ENCODE assay signal across 8 cellular contexts in genomic region chr4:153573881-153574807, GRCh38.
A peak's percentile ranks its signal among the peaks of the same experiment; 100 is the strongest.
DNase-seq lines count a peak whose midpoint lies in the region; ATAC-seq and TF ChIP-seq lines count a peak whose summit lies in the region.

No MANE protein-coding gene starts in this region.

- H3K4me1 Mint-ChIP-seq in Caco-2 (ENCODE audit: low read depth, unreplicated experiment) = peaks cover 8% of the 10 kb centered on the region
- H3K4me1 Mint-ChIP-seq in central memory CD8-positive, alpha-beta T cell = peaks cover 41% of the 10 kb centered on the region

- ATAC-seq in GM19467 (IDR thresholded peaks at IDR 0.05; ENCODE audit: unreplicated experiment) = peak; percentile 54
- ATAC-seq in central memory CD8-positive, alpha-beta T cell (replicated peaks; ENCODE audit: extremely low read depth, poor library complexity, severe bottlenecking) = peak; percentile 96

- no peak overlapping the region for H3K27ac Mint-ChIP-seq in Caco-2 (ENCODE audit: unreplicated experiment)
- H3K27ac Mint-ChIP-seq in central memory CD8-positive, alpha-beta T cell (ENCODE audit: low read depth) = no peak overlapping the region

- no TSS peak for BruUV-seq in Caco-2 (replicated peaks; lab: Mats Ljungman, UMichigan)

- no peaks in the 10 kb centered on the region for H3K36me3 ChIP-seq in Caco-2 (ENCODE audit: control insufficient read depth, insufficient read depth, low read length)

- H3K4me3 Mint-ChIP-seq in Caco-2 (ENCODE audit: unreplicated experiment) = no peak overlapping the region
- H3K4me3 Mint-ChIP-seq in central memory CD8-positive, alpha-beta T cell = no peak overlapping the region

- peak; percentile 31 to 71 for TF ChIP-seq CTCF in Caco-2 (IDR thresholded peaks at IDR 0.05; ENCODE audit: insufficient read depth in 1 of 2, low read depth in 1 of 2, low read length in 1 of 2, severe bottlenecking in 1 of 2, unreplicated experiment in 1 of 2)
- peak; percentile 66 for TF ChIP-seq CTCF in WI38 (IDR thresholded peaks at IDR 0.05; ENCODE audit: low read depth, low read length)

- POLR2A ChIA-PET in Caco-2 (lab: Charles Lee) = interaction anchor here (0.6 kb wide), 1 partner anchor 108 kb away, joined by 6 read pairs; the partner anchor contains the start of gene TMEM131L

- no peaks in the 10 kb centered on the region for H3K9me3 ChIP-seq in Caco-2

- H3K27me3 Mint-ChIP-seq in Caco-2 (ENCODE audit: insufficient read depth, unreplicated experiment) = no peaks in the 10 kb centered on the region
- no peaks in the 10 kb centered on the region for H3K27me3 Mint-ChIP-seq in central memory CD8-positive, alpha-beta T cell

- H3K9me3 Mint-ChIP-seq in Caco-2 (ENCODE audit: unreplicated experiment) = no peaks in the 10 kb centered on the region
- H3K9me3 Mint-ChIP-seq in central memory CD8-positive, alpha-beta T cell = no peaks in the 10 kb centered on the region

- no peaks in the 10 kb centered on the region for H3K27me3 ChIP-seq in Caco-2 (replicated peaks; ENCODE audit: control insufficient read depth, insufficient read depth, low read length)

- no peak overlapping the region for H3K4me3 ChIP-seq in Caco-2 (ENCODE audit: low read depth, low read length)
- H3K4me3 ChIP-seq in WI38 (ENCODE audit: low read depth, low read length) = no peak overlapping the region

- peaks cover 40% of the 10 kb centered on the region for H3K4me1 ChIP-seq in Caco-2

- intact Hi-C loops in Caco-2 (cut with micrococcal nuclease; ENCODE audit: unreplicated experiment) = loop anchor here (1.0 to 10.0 kb wide), 6 partner anchors 55 to 431 kb away; partner anchors contain the start of gene MND1

- peaks cover 12% of the 10 kb centered on the region for H3K36me3 Mint-ChIP-seq in Caco-2 (ENCODE audit: insufficient read depth, unreplicated experiment)
- H3K36me3 Mint-ChIP-seq in central memory CD8-positive, alpha-beta T cell (ENCODE audit: insufficient read depth) = peaks cover 5% of the 10 kb centered on the region

- CTCF ChIA-PET in Caco-2 (lab: Charles Lee) = interaction anchor here (0.5 to 2.1 kb wide), 14 partner anchors 9 to 431 kb away, joined by 3 to 42 read pairs (median 4); partner anchors contain the start of gene TMEM131L

- peak; percentile 58 to 60 for DNase-seq in Caco-2
- peak; percentile 77 for DNase-seq in LHCN-M2 (ENCODE audit: low read depth)
- peak; percentile 22 to 56 for DNase-seq in central memory CD8-positive, alpha-beta T cell (ENCODE audit: low spot score in 2 of 2)
- DNase-seq in medulla oblongata (ENCODE audit: extremely low spot score) = peak; percentile 80
- peak; percentile 38 for DNase-seq in stimulated activated CD8-positive, alpha-beta memory T cell treated with anti-CD3 and anti-CD28 coated beads, Interleukin-15, amount 100 ng/mL, for 48 hours (ENCODE audit: low read depth in 2 of 2)
- no peak for DNase-seq in NCI-H1930 (lab: John Stamatoyannopoulos, UW)

Comparison
In these comparisons a context has a peak if more than half of its experiments do, and no peak if none do; other contexts are left out.
1. DNase-seq: peak in Caco-2 (2 of 2), LHCN-M2 (single experiment), central memory CD8-positive, alpha-beta T cell (2 of 2), medulla oblongata (single experiment) and stimulated activated CD8-positive, alpha-beta memory T cell treated with anti-CD3 and anti-CD28 coated beads, Interleukin-15, amount 100 ng/mL, for 48 hours (2 of 2); none in NCI-H1930 (0 of 2).